8 cellular contexts compared by ENCODE assay signal in the genomic region with DNA sequence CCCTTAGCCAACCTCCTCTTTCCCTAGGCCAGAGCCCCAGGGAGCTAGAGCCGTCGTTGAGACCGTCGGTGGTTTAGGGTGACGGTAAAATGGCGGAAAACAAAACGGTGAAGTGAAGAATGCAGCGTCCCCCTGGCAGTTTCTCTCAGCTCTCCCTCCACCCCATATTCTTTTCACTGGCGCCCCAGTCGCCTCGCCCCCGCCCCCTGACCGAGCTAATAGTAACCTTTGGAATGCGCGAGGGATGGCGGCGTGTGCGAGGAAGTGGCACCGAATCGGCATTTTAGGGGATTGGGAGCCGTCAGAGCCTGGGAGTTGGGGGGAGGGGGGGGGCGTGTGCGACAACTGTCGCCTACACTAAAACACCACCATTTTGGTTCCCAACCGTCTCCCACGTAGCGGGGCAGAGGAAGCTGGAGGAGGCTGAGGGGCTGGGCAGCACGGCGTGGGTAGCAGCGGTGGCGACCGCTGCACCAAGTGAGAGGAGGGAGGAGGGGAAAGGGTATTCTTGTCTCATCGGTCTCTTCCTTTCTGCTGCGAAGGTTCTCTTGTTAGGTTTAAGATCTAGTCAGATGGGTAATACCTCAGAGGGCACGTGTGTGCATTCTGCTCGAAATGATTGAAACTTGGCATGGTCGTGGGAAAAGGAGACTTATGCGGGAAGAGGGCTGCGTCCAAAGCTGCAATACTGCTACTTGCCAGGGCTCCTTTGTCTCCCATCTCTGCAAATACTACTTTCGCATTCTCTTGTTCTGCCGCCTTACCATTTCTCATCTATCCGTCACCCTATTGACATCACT. TPM values are rescaled to one million over a fixed set of nuclear protein-coding genes. Genes with fewer than 3 reads are reported as not detected.
A peak's percentile ranks its signal among the peaks of the same experiment; 100 is the strongest.
DNase-seq lines count a peak whose midpoint lies in the region; ATAC-seq and TF ChIP-seq lines count a peak whose summit lies in the region.

No MANE protein-coding gene starts in this region.

- peak overlapping the region; percentile 89 to 98 (median 94) for H3K4me3 Mint-ChIP-seq in naive B cell

- H3K9me3 Mint-ChIP-seq in naive B cell: peaks cover 0 to 2% (median 0%) of the 10 kb centered on the region in 7 donors

- peak overlapping the region; percentile 57 to 96 (median 82) for H3K27ac Mint-ChIP-seq in naive B cell

- H3K36me3 Mint-ChIP-seq in naive B cell: peaks cover 0 to 7% of the 10 kb centered on the region in 2 donors

- ATAC-seq in GM18870 (IDR thresholded peaks at IDR 0.05; ENCODE audit: unreplicated experiment) (peak; percentile 3), naive B cell (ENCODE audit: low read depth in 2 of 2) (peak; percentile 34 to 45)

- H3K4me3 ChIP-seq in epithelial cell of esophagus (ENCODE audit: low read length): peak overlapping the region; percentile 64

- DNase-seq in C1 segment of cervical spinal cord (lab: John Stamatoyannopoulos, UW) (peak in 10 of 14 donors; percentile 1 to 53 (median 14)), HT-29 (ENCODE audit: low spot score) (peak; percentile 27), SW480 (ENCODE audit: low spot score) (peak; percentile 41), epithelial cell of esophagus (ENCODE audit: low read depth) (no peak), naive B cell (no peak)
- DNase-seq in NK-92 treated with Interleukin-12 subunit alpha and Interleukin-12 subunit beta, amount 100 ng/mL, for 24 hours (lab: John Stamatoyannopoulos, UW): no peak
- no peak for DNase-seq in activated CD4-positive, CD25-positive, alpha-beta regulatory T cell treated with anti-CD3 and anti-CD28 coated beads, Interleukin-2, amount 50 U/mL, for 72 hours

- no peaks in the 10 kb centered on the region for H3K27me3 Mint-ChIP-seq in naive B cell

- peaks cover 11 to 12% (median 11%) of the 10 kb centered on the region in 3 donors for H3K4me1 Mint-ChIP-seq in naive B cell

- no peak for TF ChIP-seq CTCF in epithelial cell of esophagus (IDR thresholded peaks at IDR 0.05; ENCODE audit: insufficient read depth, low read depth, low read length, missing control alignments)

RNA-seq across cellular contexts. Expression of a gene that starts 0.8 kb away (rescaled TPM):
- 0.42 and 0.48 TPM in 2 replicates for total RNA-seq in HT-29 (2014; rRNA removed; shearing (Covaris generic))
- 1 to 10 TPM; 1.6 to 8.0 (median 7.0) TPM for polyA plus RNA-seq in naive B cell (ENCODE audit: low read depth in 6 of 6)

RNA-seq across cellular contexts. Expression of a gene that starts 1.0 kb away (rescaled TPM):
- not detected in 2 replicates for total RNA-seq in HT-29 (2014; rRNA removed; shearing (Covaris generic))
- polyA plus RNA-seq in naive B cell (ENCODE audit: low read depth in 6 of 6): not detected

Comparison
In these comparisons a context has a peak if more than half of its experiments do, and no peak if none do; other contexts are left out.
1. DNase-seq: peak in C1 segment of cervical spinal cord (10 of 14), HT-29 (single experiment) and SW480 (single experiment); none in epithelial cell of esophagus (single experiment), naive B cell (single experiment), NK-92 treated with Interleukin-12 subunit alpha and Interleukin-12 subunit beta, amount 100 ng/mL, for 24 hours (single experiment) and activated CD4-positive, CD25-positive, alpha-beta regulatory T cell treated with anti-CD3 and anti-CD28 coated beads, Interleukin-2, amount 50 U/mL, for 72 hours (single experiment).